Comparison of ENCODE assay signal across 9 cellular contexts in genomic region chr2:130823886-130824491, GRCh38. TPM values are rescaled to one million over a fixed set of nuclear protein-coding genes. Genes with fewer than 3 reads are reported as not detected.
DNase-seq lines count a peak whose midpoint lies in the region; ATAC-seq and TF ChIP-seq lines count a peak whose summit lies in the region.
"Had no signal": no experiment of that assay in that cellular context is flagged by ENCODE, and none has a peak within 500 bp of the region (broad histone marks: within the 10 kb centered on the region; RNA-seq: fewer than 3 reads in every experiment).

No MANE protein-coding gene starts in this region.

- H3K9me3 ChIP-seq in breast epithelium (no peaks in the 10 kb centered on the region), gastroesophageal sphincter (no peaks in the 10 kb centered on the region), colonic mucosa (no peaks in the 10 kb centered on the region)

- TF ChIP-seq CTCF in MCF 10A (IDR thresholded peaks at IDR 0.05; ENCODE audit: unreplicated experiment) (no peak), breast epithelium (IDR thresholded peaks at IDR 0.05) (no peak), type B pancreatic cell (conservative IDR thresholded peaks at IDR 0.05) (no peak), gastroesophageal sphincter (IDR thresholded peaks at IDR 0.05) (no peak), colonic mucosa (IDR thresholded peaks at IDR 0.05) (no peak)

- no peak for TF ChIP-seq EP300 in gastroesophageal sphincter (IDR thresholded peaks at IDR 0.05)

- intact Hi-C loops in MCF 10A (cut with micrococcal nuclease) = loop anchor here (1.0 kb wide), 1 partner anchor 17 kb away; no protein-coding TSS in a partner anchor
- intact Hi-C loops in breast epithelium (cut with DNase I; ENCODE audit: low total_unique reads) = no loop called here
- intact Hi-C loops in colonic mucosa (cut with DNase I) = no loop called here

- CTCF ChIA-PET in MCF 10A (lab: Yijun Ruan, JAX) = interaction anchor here (0.7 to 2.4 kb wide), 4 partner anchors 26 to 50 kb away, joined by 3 to 9 read pairs (median 6); no protein-coding TSS in a partner anchor
- CTCF ChIA-PET in activated naive CD4-positive, alpha-beta T cell treated with anti-CD3 and anti-CD28 coated beads, Interleukin-2, amount 10 ng/mL, durations not matched to agents 7 days and 5 days (lab: Charles Lee) = interaction anchor here (1.5 to 1.7 kb wide), 2 partner anchors 27 to 50 kb away, joined by 4 to 7 read pairs; no protein-coding TSS in a partner anchor

- no peak overlapping the region for H3K27ac ChIP-seq in breast epithelium
- H3K27ac ChIP-seq in gastroesophageal sphincter = peak overlapping the region in 1 of 4 donors; percentile 27
- H3K27ac ChIP-seq in colonic mucosa = no peak overlapping the region
- H3K27ac ChIP-seq: SK-N-MC had no signal

- ATAC-seq in HG03066 (IDR thresholded peaks at IDR 0.05; ENCODE audit: low read depth, unreplicated experiment) = peak; percentile 42
- no peak for ATAC-seq in gastroesophageal sphincter

- WGBS in gastroesophageal sphincter (ENCODE audit: low coverage in 1 of 2), 2 donors = 77% methylated on average over 3 of the region's 10 CpGs; no CpG with 5 or more reads in 1 of the 2 donors

- H3K27me3 Mint-ChIP-seq in MCF 10A (ENCODE audit: insufficient read depth, unreplicated experiment) (no peaks in the 10 kb centered on the region), type B pancreatic cell (no peaks in the 10 kb centered on the region)
- H3K27me3 Mint-ChIP-seq in activated naive CD4-positive, alpha-beta T cell treated with anti-CD3 and anti-CD28 coated beads, Interleukin-2, amount 10 ng/mL, durations not matched to agents 7 days and 5 days = peaks cover 76% of the 10 kb centered on the region

- H3K36me3 ChIP-seq in breast epithelium (no peaks in the 10 kb centered on the region), gastroesophageal sphincter (no peaks in the 10 kb centered on the region), colonic mucosa (no peaks in the 10 kb centered on the region)

- H3K27me3 ChIP-seq in breast epithelium = no peaks in the 10 kb centered on the region
- H3K27me3 ChIP-seq in gastroesophageal sphincter = peaks cover 4% of the 10 kb centered on the region
- H3K27me3 ChIP-seq in colonic mucosa = no peaks in the 10 kb centered on the region

- peak overlapping the region; percentile 31 for H3K4me3 Mint-ChIP-seq in MCF 10A (ENCODE audit: unreplicated experiment)
- H3K4me3 Mint-ChIP-seq in activated naive CD4-positive, alpha-beta T cell treated with anti-CD3 and anti-CD28 coated beads, Interleukin-2, amount 10 ng/mL, durations not matched to agents 7 days and 5 days = no peak overlapping the region
- H3K4me3 Mint-ChIP-seq in type B pancreatic cell = no peak overlapping the region

- H3K4me3 ChIP-seq in breast epithelium (no peak overlapping the region), gastroesophageal sphincter (no peak overlapping the region), colonic mucosa (no peak overlapping the region)
- H3K4me3 ChIP-seq: SK-N-MC had no signal

- H3K4me1 ChIP-seq in breast epithelium (no peaks in the 10 kb centered on the region), gastroesophageal sphincter (peaks cover 3 to 19% (median 11%) of the 10 kb centered on the region in 3 donors), colonic mucosa (no peaks in the 10 kb centered on the region)

- H3K9me3 Mint-ChIP-seq in MCF 10A (ENCODE audit: unreplicated experiment) = no peaks in the 10 kb centered on the region
- no peaks in the 10 kb centered on the region for H3K9me3 Mint-ChIP-seq in activated naive CD4-positive, alpha-beta T cell treated with anti-CD3 and anti-CD28 coated beads, Interleukin-2, amount 10 ng/mL, durations not matched to agents 7 days and 5 days
- H3K9me3 Mint-ChIP-seq in type B pancreatic cell = no peaks in the 10 kb centered on the region

- BruUV-seq in MCF 10A (replicated peaks; lab: Mats Ljungman, UMichigan) = no TSS peak

- H3K4me1 Mint-ChIP-seq in MCF 10A (ENCODE audit: insufficient read depth, unreplicated experiment) (peaks cover 55% of the 10 kb centered on the region), type B pancreatic cell (ENCODE audit: unreplicated experiment) (peaks cover 40% of the 10 kb centered on the region)
- H3K4me1 Mint-ChIP-seq in activated naive CD4-positive, alpha-beta T cell treated with anti-CD3 and anti-CD28 coated beads, Interleukin-2, amount 10 ng/mL, durations not matched to agents 7 days and 5 days = peaks cover 25% of the 10 kb centered on the region

- H3K27ac Mint-ChIP-seq in MCF 10A (ENCODE audit: low read depth, unreplicated experiment) (peak overlapping the region; percentile 96), type B pancreatic cell (peak overlapping the region; percentile 89)
- H3K27ac Mint-ChIP-seq in activated naive CD4-positive, alpha-beta T cell treated with anti-CD3 and anti-CD28 coated beads, Interleukin-2, amount 10 ng/mL, durations not matched to agents 7 days and 5 days = peak overlapping the region; percentile 88

- H3K9ac ChIP-seq in colonic mucosa (ENCODE audit: low read depth in 2 of 2, low read length in 2 of 2) = no peak overlapping the region

- H3K36me3 Mint-ChIP-seq in MCF 10A (ENCODE audit: insufficient read depth, unreplicated experiment) (peaks cover 8% of the 10 kb centered on the region), type B pancreatic cell (no peaks in the 10 kb centered on the region)
- H3K36me3 Mint-ChIP-seq in activated naive CD4-positive, alpha-beta T cell treated with anti-CD3 and anti-CD28 coated beads, Interleukin-2, amount 10 ng/mL, durations not matched to agents 7 days and 5 days = no peaks in the 10 kb centered on the region

- TF ChIP-seq POLR2A in breast epithelium (IDR thresholded peaks at IDR 0.05) (no peak), gastroesophageal sphincter (IDR thresholded peaks at IDR 0.05) (no peak)

- DNase-seq in MCF 10A (ENCODE audit: unreplicated experiment) (no peak), breast epithelium (ENCODE audit: low spot score in 2 of 2) (no peak), type B pancreatic cell (ENCODE audit: extremely low spot score, unreplicated experiment) (no peak), colonic mucosa (no peak), NCI-H526 treated with DMSO at 0.1 percent for 48 hours (lab: John Stamatoyannopoulos, UW) (no peak)
- DNase-seq in activated naive CD4-positive, alpha-beta T cell treated with anti-CD3 and anti-CD28 coated beads, Interleukin-2, amount 10 ng/mL, durations not matched to agents 7 days and 5 days = no peak

- POLR2A ChIA-PET in MCF 10A (lab: Yijun Ruan, JAX) = interaction anchor here (0.7 to 3.1 kb wide), 5 partner anchors 11 to 269 kb away, joined by 4 to 17 read pairs (median 5); partner anchors contain the start of genes ARHGEF4 and FAM168B

RNA-seq across cellular contexts. Expression of gene ARHGEF4, which starts 12.7 kb away (rescaled TPM):
- total RNA-seq in MCF 10A (2022) (52.0 and 59.3 TPM in 2 replicates), breast epithelium (10 to 100 TPM in 1 of 3 donors, 1 to 10 TPM in 2; 7.5 to 10.1 (median 8.0) TPM), type B pancreatic cell (ENCODE audit: low replicate concordance) (15.7 and 31.4 TPM in 2 replicates), gastroesophageal sphincter (10 to 100 TPM; 15.9 to 59.5 (median 21.8) TPM), colonic mucosa (1 to 10 TPM; 1.6 to 2.6 TPM)
